ENCODE assay signal across 26 cellular contexts in genomic region chr16:3655791-3656490, GRCh38. TPM values are rescaled to one million over a fixed set of nuclear protein-coding genes. Genes with fewer than 3 reads are reported as not detected.
A peak's percentile ranks its signal among the peaks of the same experiment; 100 is the strongest.
DNase-seq lines count a peak whose midpoint lies in the region; ATAC-seq, FAIRE-seq and TF ChIP-seq lines count a peak whose summit lies in the region.
"Had no signal": no experiment of that assay in that cellular context is flagged by ENCODE, and none has a peak within 500 bp of the region (broad histone marks: within the 10 kb centered on the region; RNA-seq: fewer than 3 reads in every experiment).

No MANE protein-coding gene starts in this region.

- TF ChIP-seq EP300 in HepG2 (IDR thresholded peaks at IDR 0.05; ENCODE audit: low read depth in 2 of 2, low read length in 2 of 2), result no peak
- TF ChIP-seq EP300 in HepG2 (CRISPR knock-in tag; IDR thresholded peaks at IDR 0.05; ENCODE audit: borderline replicate concordance), result no peak

- H3K4me3 ChIP-seq in HEK293 (ENCODE audit: low read depth, low read length) (no peak overlapping the region), body of pancreas (no peak overlapping the region), HepG2 (replicated peaks in 1 of 3; ENCODE audit: insufficient read depth in 1 of 3, low read depth in 2 of 3, low read length in 3 of 3) (no peak overlapping the region)
- H3K4me3 ChIP-seq: tibial artery had no signal

- H3K4me1 Mint-ChIP-seq in stimulated activated effector memory CD8-positive, alpha-beta T cell treated with anti-CD3 and anti-CD28 coated beads, Interleukin-12 subunit alpha, Interleukin-12 subunit beta, amount 100 ng/mL, for 72 hours, result peaks cover 12% of the 10 kb centered on the region

- no peak for TF ChIP-seq CTCF in HEK293 (tag by site-specific recombination; IDR thresholded peaks at IDR 0.05)
- no peak for TF ChIP-seq CTCF in body of pancreas (IDR thresholded peaks at IDR 0.05)
- no peak for TF ChIP-seq CTCF in HepG2 (CRISPR knock-in tag; IDR thresholded peaks at IDR 0.05)

- H3K4me3 Mint-ChIP-seq in stimulated activated effector memory CD8-positive, alpha-beta T cell treated with anti-CD3 and anti-CD28 coated beads, Interleukin-12 subunit alpha, Interleukin-12 subunit beta, amount 100 ng/mL, for 72 hours, result no peak overlapping the region
- H3K4me3 Mint-ChIP-seq: activated CD4-positive, alpha-beta T cell treated with anti-CD3 and anti-CD28 coated beads for 36 hours; activated naive CD4-positive, alpha-beta T cell treated with anti-CD3 and anti-CD28 coated beads for 36 hours; CD14-positive monocyte; HFFc6; memory B cell; T-helper 1 cell treated with Interleukin-12 subunit alpha and Interleukin-12 subunit beta and Interleukin-4 antibody, amounts not matched to agents 30 μg/mL and 1 μg/mL, for 36 hours had no signal

- intact Hi-C loops in body of pancreas (cut with DNase I), result no loop called here
- intact Hi-C loops in HepG2 (cut with micrococcal nuclease; ENCODE audit: unreplicated experiment), result loop anchor here (2.0 kb wide), 1 partner anchor 39 kb away; no protein-coding TSS in a partner anchor

- TF ChIP-seq POLR2A in body of pancreas (IDR thresholded peaks at IDR 0.05) (peak; percentile 31 to 68 (median 52)), HepG2 (IDR thresholded peaks at IDR 0.05; ENCODE audit: insufficient read depth in 1 of 2, low read depth in 2 of 2, low read length in 2 of 2) (no peak), GM18505 (IDR thresholded peaks at IDR 0.05; ENCODE audit: borderline replicate concordance, extremely low read depth, insufficient read depth, insufficient read length) (no peak)

- no peak for TF ChIP-seq RAD21 in HepG2 (CRISPR knock-in tag; IDR thresholded peaks at IDR 0.05)

- DNase-seq in body of pancreas, result peak; percentile 61 to 77 (median 72)
- no peak for DNase-seq in HepG2 (ENCODE audit: low spot score)
- DNase-seq in stimulated activated effector memory CD8-positive, alpha-beta T cell treated with anti-CD3 and anti-CD28 coated beads, Interleukin-12 subunit alpha, Interleukin-12 subunit beta, amount 100 ng/mL, for 72 hours (ENCODE audit: low spot score in 2 of 2), result no peak
- DNase-seq in KG1 (lab: John Stamatoyannopoulos, UW), result no peak
- DNase-seq: activated CD4-positive, alpha-beta T cell treated with anti-CD3 and anti-CD28 coated beads for 36 hours; activated naive CD4-positive, alpha-beta T cell treated with anti-CD3 and anti-CD28 coated beads for 36 hours; activated T-cell treated with anti-CD3 and anti-CD28 coated beads, Interleukin-2, amount 50 U/mL, for 48 hours; cortex of kidney; HFFc6; Karpas-422; MV-4-11; NCI-H146; NCI-H2171; NCI-H524; nucleus accumbens; stimulated activated CD4-positive, alpha-beta T cell treated with anti-CD3 and anti-CD28 coated beads, Interleukin-12 subunit alpha, Interleukin-12 subunit beta, amount 100 ng/mL, for 4 hours; stimulated activated CD4-positive, alpha-beta T cell treated with anti-CD3 and anti-CD28 coated beads, Interleukin-4, amount 100 ng/mL, for 4 hours; stimulated activated naive CD8-positive, alpha-beta T cell treated with anti-CD3 and anti-CD28 coated beads, Interleukin-15, Interleukin-2, amounts not matched to agents 100 U/mL and 50 U/mL, for 24 hours had no signal

- ATAC-seq in body of pancreas, result peak; percentile 60
- no peak for ATAC-seq in HepG2
- ATAC-seq in stimulated activated effector memory CD8-positive, alpha-beta T cell treated with anti-CD3 and anti-CD28 coated beads, Interleukin-12 subunit alpha, Interleukin-12 subunit beta, amount 100 ng/mL, for 72 hours, result no peak
- ATAC-seq in GM18505 (IDR thresholded peaks at IDR 0.05; ENCODE audit: unreplicated experiment), result no peak
- no peak for ATAC-seq in HG02870 (IDR thresholded peaks at IDR 0.05; ENCODE audit: unreplicated experiment)
- ATAC-seq: activated CD4-positive, alpha-beta T cell treated with anti-CD3 and anti-CD28 coated beads for 36 hours; stimulated activated naive CD8-positive, alpha-beta T cell treated with anti-CD3 and anti-CD28 coated beads, Interleukin-15, Interleukin-2, amounts not matched to agents 100 U/mL and 50 U/mL, for 24 hours had no signal

- H3K4me1 ChIP-seq in HEK293 (ENCODE audit: control insufficient read depth, insufficient read depth, low read length) (no peaks in the 10 kb centered on the region), body of pancreas (peaks cover 42% of the 10 kb centered on the region), HepG2 (ENCODE audit: insufficient read depth, low read length) (peaks cover 43% of the 10 kb centered on the region)
- H3K4me1 ChIP-seq: tibial artery had no signal

- POLR2A ChIA-PET in HEK293 (lab: Yijun Ruan, JAX), result no interaction called here
- POLR2A ChIA-PET in HepG2 (lab: Yijun Ruan, JAX), result interaction anchor here (0.6 kb wide), 1 partner anchor 33 kb away, joined by 3 read pairs; no protein-coding TSS in a partner anchor

- BruUV-seq in HepG2 (replicated peaks; lab: Mats Ljungman, UMichigan), result no TSS peak

- H2AFZ ChIP-seq in HepG2 (ENCODE audit: low read length), result no peak overlapping the region

- H3K9ac ChIP-seq in HepG2 (ENCODE audit: insufficient read depth, low read depth, low read length), result no peak overlapping the region

- 36 to 60% methylated on average over 1 to 18 of the region's 20 CpGs for WGBS in body of pancreas, 2 donors
- 100% methylated on average over 9 of the region's 20 CpGs for WGBS in HepG2 (ENCODE audit: low lambda C conversion rate)

- peaks cover 20 to 88% of the 10 kb centered on the region in 2 experiments for H3K36me3 ChIP-seq in HEK293 (ENCODE audit: control insufficient read depth in 2 of 2, insufficient read depth in 1 of 2, low read length in 2 of 2)
- peaks cover 15 to 16% of the 10 kb centered on the region in 2 donors for H3K36me3 ChIP-seq in body of pancreas (replicated peaks in 1 of 2; ENCODE audit: insufficient read depth in 1 of 2, low read depth in 2 of 2)
- peaks cover 15 to 45% of the 10 kb centered on the region in 2 experiments for H3K36me3 ChIP-seq in HepG2 (replicated peaks in 1 of 2; ENCODE audit: control insufficient read depth in 1 of 2, insufficient read depth in 2 of 2, low read length in 2 of 2)

- H3K9me3 Mint-ChIP-seq in stimulated activated effector memory CD8-positive, alpha-beta T cell treated with anti-CD3 and anti-CD28 coated beads, Interleukin-12 subunit alpha, Interleukin-12 subunit beta, amount 100 ng/mL, for 72 hours, result no peaks in the 10 kb centered on the region
- H3K9me3 Mint-ChIP-seq: activated naive CD4-positive, alpha-beta T cell treated with anti-CD3 and anti-CD28 coated beads for 36 hours; HFFc6; memory B cell; T-helper 1 cell treated with Interleukin-12 subunit alpha and Interleukin-12 subunit beta and Interleukin-4 antibody, amounts not matched to agents 30 μg/mL and 1 μg/mL, for 36 hours had no signal

- no peaks in the 10 kb centered on the region for H3K79me2 ChIP-seq in HepG2 (ENCODE audit: insufficient read depth, low read length)

- no peak for FAIRE-seq in HepG2 (lab: Jason Lieb, UNC)
- FAIRE-seq: GM19239 had no signal

- H3K36me3 Mint-ChIP-seq in stimulated activated effector memory CD8-positive, alpha-beta T cell treated with anti-CD3 and anti-CD28 coated beads, Interleukin-12 subunit alpha, Interleukin-12 subunit beta, amount 100 ng/mL, for 72 hours, result peaks cover 87% of the 10 kb centered on the region

- H3K27ac ChIP-seq in HEK293 (ENCODE audit: extremely low read depth, low read depth, low read length), result no peak overlapping the region
- H3K27ac ChIP-seq in body of pancreas, result peak overlapping the region; percentile 87 to 94 (median 91)
- peak overlapping the region; percentile 64 for H3K27ac ChIP-seq in HepG2 (ENCODE audit: extremely low read length, insufficient read depth, low read length)
- H3K27ac ChIP-seq: tibial artery had no signal

- in situ Hi-C loops in HepG2 (cut with HindIII; ENCODE audit: extremely low pct_ligation_motif_present, low pct_unique_long_range_greater_than_20kb), result no loop called here

- no peak overlapping the region for H3K4me2 ChIP-seq in HepG2 (ENCODE audit: low read depth, low read length)

- H3K27me3 ChIP-seq in body of pancreas, result no peaks in the 10 kb centered on the region
- no peaks in the 10 kb centered on the region for H3K27me3 ChIP-seq in HepG2 (ENCODE audit: control insufficient read depth in 1 of 2, insufficient read depth in 2 of 2, low read length in 2 of 2)
- H3K27me3 ChIP-seq: tibial artery had no signal

- CTCF ChIA-PET in HEK293 (lab: Yijun Ruan, JAX), result interaction anchor here (1.1 kb wide), 1 partner anchor 9 kb away, joined by 4 read pairs; no protein-coding TSS in a partner anchor
- CTCF ChIA-PET in HepG2 (lab: Yijun Ruan, JAX; ENCODE audit: low intra/inter-chr PET ratio, low total read pairs), result no interaction called here

- H3K9me3 ChIP-seq in HEK293 (ENCODE audit: control insufficient read depth, insufficient read depth, low read depth, low read length) (no peaks in the 10 kb centered on the region), body of pancreas (no peaks in the 10 kb centered on the region), HepG2 (ENCODE audit: low read length) (no peaks in the 10 kb centered on the region)
- H3K9me3 ChIP-seq: tibial artery had no signal

- H4K20me1 ChIP-seq in HepG2 (ENCODE audit: insufficient read depth, low read length), result no peaks in the 10 kb centered on the region

- H3K27ac Mint-ChIP-seq in stimulated activated effector memory CD8-positive, alpha-beta T cell treated with anti-CD3 and anti-CD28 coated beads, Interleukin-12 subunit alpha, Interleukin-12 subunit beta, amount 100 ng/mL, for 72 hours, result peak overlapping the region; percentile 69
- H3K27ac Mint-ChIP-seq: activated CD4-positive, alpha-beta T cell treated with anti-CD3 and anti-CD28 coated beads for 36 hours; activated naive CD4-positive, alpha-beta T cell treated with anti-CD3 and anti-CD28 coated beads for 36 hours; CD14-positive monocyte; HFFc6; memory B cell; T-helper 1 cell treated with Interleukin-12 subunit alpha and Interleukin-12 subunit beta and Interleukin-4 antibody, amounts not matched to agents 30 μg/mL and 1 μg/mL, for 36 hours had no signal

RNA-seq across cellular contexts. Expression of gene DNASE1, which starts 1.4 kb away (rescaled TPM):
- total RNA-seq in body of pancreas (10 to 100 TPM; 25.9 to 52.7 TPM), HepG2 (2016; rRNA removed; fragmentation: Illumina TruSeq; extraction: Trizol) (3.7 and 7.1 TPM in 2 replicates)
- total RNA-seq in HepG2 (2016; cell fraction: cytosol; rRNA removed; fragmentation: Illumina TruSeq; extraction: Trizol; ENCODE audit: low read depth), result 9.5 and 9.7 TPM in 2 replicates
- 4.1 and 7.3 TPM in 2 replicates for total RNA-seq in HepG2 (2016; cell fraction: insoluble cytoplasmic fraction; rRNA removed; fragmentation: Illumina TruSeq; extraction: Trizol)
- 11.1 and 12.4 TPM in 2 replicates for total RNA-seq in HepG2 (2016; cell fraction: membrane; rRNA removed; fragmentation: Illumina TruSeq; extraction: Trizol)
- total RNA-seq in HepG2 (2016; cell fraction: nucleus; rRNA removed; fragmentation: Illumina TruSeq; extraction: Trizol), result 11.8 and 13.6 TPM in 2 replicates
- 11.1 and 13.0 TPM in 2 replicates for polyA plus RNA-seq in HepG2 (2011; rRNA removed)
- 5.4 and 7.4 TPM in 2 replicates for polyA plus RNA-seq in HepG2 (2011; cell fraction: cytosol; rRNA removed)
- polyA plus RNA-seq in HepG2 (2011; cell fraction: nucleus; rRNA removed), result 37.1 and 37.7 TPM in 2 replicates
- polyA plus RNA-seq in HepG2 (2012), result 7.2 and 10.3 TPM in 2 replicates
- 10.1 and 11.6 TPM in 2 replicates for polyA plus RNA-seq in HepG2 (2016; cell fraction: cytosol; fragmentation: Illumina TruSeq; extraction: Trizol; ENCODE audit: low read depth)
- 2.9 and 3.5 TPM in 2 replicates for polyA plus RNA-seq in HepG2 (2016; cell fraction: insoluble cytoplasmic fraction; fragmentation: Illumina TruSeq; extraction: Trizol; ENCODE audit: low read depth)
- 9.6 and 10.1 TPM in 2 replicates for polyA plus RNA-seq in HepG2 (2016; cell fraction: membrane; fragmentation: Illumina TruSeq; extraction: Trizol; ENCODE audit: low read depth)
- polyA plus RNA-seq in HepG2 (2016; cell fraction: nucleus; fragmentation: Illumina TruSeq; extraction: Trizol; ENCODE audit: insufficient read depth, low read depth), result 15.7 and 20.9 TPM in 2 replicates
- polyA minus RNA-seq in HepG2 (2011; rRNA and poly(A)+ RNA removed; ENCODE audit: low replicate concordance), result 12.4 and 52.9 TPM in 2 replicates
- 3.9 and 4.6 TPM in 2 replicates for polyA minus RNA-seq in HepG2 (2011; cell fraction: cytosol; rRNA and poly(A)+ RNA removed)
- polyA minus RNA-seq in HepG2 (2011; cell fraction: nucleus; rRNA and poly(A)+ RNA removed), result 13.1 and 20.5 TPM in 2 replicates

RNA-seq across cellular contexts. Expression of gene SLX4, which starts 44.5 kb away (rescaled TPM):
- total RNA-seq in body of pancreas (1 to 10 TPM; 3.6 to 4.2 TPM), HepG2 (2016; rRNA removed; fragmentation: Illumina TruSeq; extraction: Trizol) (2.5 and 3.6 TPM in 2 replicates)
- 0.97 and 1.0 TPM in 2 replicates for total RNA-seq in HepG2 (2016; cell fraction: cytosol; rRNA removed; fragmentation: Illumina TruSeq; extraction: Trizol; ENCODE audit: low read depth)
- 2.1 and 3.8 TPM in 2 replicates for total RNA-seq in HepG2 (2016; cell fraction: insoluble cytoplasmic fraction; rRNA removed; fragmentation: Illumina TruSeq; extraction: Trizol)
- 1.3 and 1.6 TPM in 2 replicates for total RNA-seq in HepG2 (2016; cell fraction: membrane; rRNA removed; fragmentation: Illumina TruSeq; extraction: Trizol)
- 7.6 and 7.9 TPM in 2 replicates for total RNA-seq in HepG2 (2016; cell fraction: nucleus; rRNA removed; fragmentation: Illumina TruSeq; extraction: Trizol)
- polyA plus RNA-seq in HepG2 (2011; rRNA removed), result 1.1 and 1.3 TPM in 2 replicates
- polyA plus RNA-seq in HepG2 (2011; cell fraction: cytosol; rRNA removed), result 0.40 and 0.46 TPM in 2 replicates
- polyA plus RNA-seq in HepG2 (2011; cell fraction: nucleus; rRNA removed), result 5.4 and 5.9 TPM in 2 replicates
- polyA plus RNA-seq in HepG2 (2012), result 0.97 and 1.2 TPM in 2 replicates
- 0.16 and 0.18 TPM in 2 replicates for polyA plus RNA-seq in HepG2 (2016; cell fraction: cytosol; fragmentation: Illumina TruSeq; extraction: Trizol; ENCODE audit: low read depth)
- 1.1 and 1.7 TPM in 2 replicates for polyA plus RNA-seq in HepG2 (2016; cell fraction: insoluble cytoplasmic fraction; fragmentation: Illumina TruSeq; extraction: Trizol; ENCODE audit: low read depth)
- polyA plus RNA-seq in HepG2 (2016; cell fraction: membrane; fragmentation: Illumina TruSeq; extraction: Trizol; ENCODE audit: low read depth), result 0.21 and 0.31 TPM in 2 replicates
- polyA plus RNA-seq in HepG2 (2016; cell fraction: nucleus; fragmentation: Illumina TruSeq; extraction: Trizol; ENCODE audit: insufficient read depth, low read depth), result 12.5 and 14.1 TPM in 2 replicates
- polyA minus RNA-seq in HepG2 (2011; rRNA and poly(A)+ RNA removed; ENCODE audit: low replicate concordance), result 1.5 and 3.9 TPM in 2 replicates
- polyA minus RNA-seq in HepG2 (2011; cell fraction: cytosol; rRNA and poly(A)+ RNA removed), result 0.89 and 1.1 TPM in 2 replicates
- polyA minus RNA-seq in HepG2 (2011; cell fraction: nucleus; rRNA and poly(A)+ RNA removed), result 4.4 and 5.1 TPM in 2 replicates

Comparison
In these comparisons a context has a peak if more than half of its experiments do, and no peak if none do; other contexts are left out.
1. DNase-seq: peak in body of pancreas (4 of 4); none in HepG2 (single experiment), stimulated activated effector memory CD8-positive, alpha-beta T cell treated with anti-CD3 and anti-CD28 coated beads, Interleukin-12 subunit alpha, Interleukin-12 subunit beta, amount 100 ng/mL, for 72 hours (0 of 2) and KG1 (single experiment).
2. POLR2A ChIP-seq: peak in body of pancreas (3 of 3); none in HepG2 (0 of 2) and GM18505 (single experiment).
3. Of the 63 proteins assayed by ChIP-seq in both HepG2 and HEK293: peak only in HepG2: none; only in HEK293: SP2; in both: none; in neither: 62.